ENCODE assay signal across 12 cellular contexts in the genomic region with DNA sequence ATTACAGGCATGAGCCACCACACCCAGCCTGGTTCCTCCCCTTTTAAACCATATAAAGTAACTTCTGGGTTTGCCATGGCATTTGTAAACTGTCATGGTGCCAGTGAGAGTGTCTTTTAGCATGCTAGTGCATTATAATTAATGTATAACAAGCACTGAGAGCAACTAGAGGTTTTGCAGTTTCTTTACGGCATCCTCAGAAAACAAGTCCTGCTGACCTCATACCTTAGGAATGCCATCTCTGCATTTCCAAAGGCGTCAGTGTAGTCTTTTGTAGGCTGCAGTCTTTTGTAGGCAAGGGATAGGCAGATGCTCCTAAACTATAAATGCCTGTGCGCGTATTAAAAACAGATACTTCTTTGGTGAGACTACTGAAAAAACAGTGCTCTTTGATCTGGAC.
A peak's percentile ranks its signal among the peaks of the same experiment; 100 is the strongest.
DNase-seq lines count a peak whose midpoint lies in the region; ATAC-seq and TF ChIP-seq lines count a peak whose summit lies in the region.
"Had no signal": no experiment of that assay in that cellular context is flagged by ENCODE, and none has a peak within 500 bp of the region (broad histone marks: within the 10 kb centered on the region; RNA-seq: fewer than 3 reads in every experiment).

No MANE protein-coding gene starts in this region.

- no peaks in the 10 kb centered on the region for H3K36me3 ChIP-seq in fibroblast of lung (ENCODE audit: control insufficient read depth, insufficient read depth, low read length)
- no peaks in the 10 kb centered on the region for H3K36me3 ChIP-seq in osteoblast (ENCODE audit: insufficient read depth, low read length)
- no peaks in the 10 kb centered on the region for H3K36me3 ChIP-seq in colonic mucosa
- no peaks in the 10 kb centered on the region for H3K36me3 ChIP-seq in right lobe of liver
- H3K36me3 ChIP-seq: gastroesophageal sphincter had no signal

- no peaks in the 10 kb centered on the region for H3K27me3 ChIP-seq in fibroblast of lung (ENCODE audit: control insufficient read depth, insufficient read depth, low read length)
- H3K27me3 ChIP-seq in osteoblast (ENCODE audit: insufficient read depth, low read length), result no peaks in the 10 kb centered on the region
- no peaks in the 10 kb centered on the region for H3K27me3 ChIP-seq in colonic mucosa
- H3K27me3 ChIP-seq in right lobe of liver, result no peaks in the 10 kb centered on the region
- H3K27me3 ChIP-seq: gastroesophageal sphincter had no signal

- TF ChIP-seq POLR2A in right lobe of liver (IDR thresholded peaks at IDR 0.05), result no peak

- peak; percentile 65 for DNase-seq in GM04504 (ENCODE audit: low read depth)
- DNase-seq in RKO (ENCODE audit: low spot score), result peak; percentile 56
- peak; percentile 78 to 92 for DNase-seq in fibroblast of lung (ENCODE audit: low read depth in 2 of 2)
- DNase-seq in osteoblast (ENCODE audit: insufficient read length, low spot score, missing footprints), result peak; percentile 92
- no peak for DNase-seq in colonic mucosa
- DNase-seq in effector CD8-positive, alpha-beta T cell (lab: John Stamatoyannopoulos, UW), result no peak
- DNase-seq in right lobe of liver, result no peak
- DNase-seq: NCI-H748 treated with DMSO at 0.1 percent for 48 hours; occipital lobe; stimulated activated CD8-positive, alpha-beta memory T cell treated with anti-CD3 and anti-CD28 coated beads, Interleukin-4, amount 100 ng/mL, for 48 hours had no signal

- intact Hi-C loops in colonic mucosa (cut with DNase I), result no loop called here
- intact Hi-C loops in right lobe of liver (cut with DNase I), result no loop called here

- no peak overlapping the region for H3K9ac ChIP-seq in fibroblast of lung (ENCODE audit: insufficient read depth, low read length)
- no peak overlapping the region for H3K9ac ChIP-seq in colonic mucosa (ENCODE audit: low read depth in 2 of 2, low read length in 2 of 2)

- ATAC-seq in right lobe of liver (no peak), GM18873 (IDR thresholded peaks at IDR 0.05; ENCODE audit: low FRiP score, unreplicated experiment) (no peak)
- ATAC-seq: gastroesophageal sphincter had no signal

- H3K4me2 ChIP-seq in fibroblast of lung (ENCODE audit: extremely low read depth, insufficient read depth, low read length) (no peak overlapping the region), osteoblast (ENCODE audit: insufficient read depth, low read length) (peak overlapping the region; percentile 48)

- H3K27ac ChIP-seq in fibroblast of lung (ENCODE audit: insufficient read depth, low read length) (no peak overlapping the region), osteoblast (ENCODE audit: low read depth, low read length) (no peak overlapping the region), colonic mucosa (no peak overlapping the region), right lobe of liver (no peak overlapping the region)
- H3K27ac ChIP-seq: gastroesophageal sphincter had no signal

- TF ChIP-seq CTCF in fibroblast of lung (conservative IDR thresholded peaks at IDR 0.05 in 1 of 2, IDR thresholded peaks at IDR 0.05 in 1 of 2; ENCODE audit: low read depth in 1 of 2, low read length in 2 of 2), result no peak
- no peak for TF ChIP-seq CTCF in osteoblast (IDR thresholded peaks at IDR 0.05; ENCODE audit: extremely low read depth, low read depth, low read length)
- no peak for TF ChIP-seq CTCF in colonic mucosa (IDR thresholded peaks at IDR 0.05)
- no peak for TF ChIP-seq CTCF in right lobe of liver (IDR thresholded peaks at IDR 0.05)

- H3K79me2 ChIP-seq in fibroblast of lung (ENCODE audit: control insufficient read depth, insufficient read depth, low read length) (no peaks in the 10 kb centered on the region), osteoblast (ENCODE audit: insufficient read depth, low read length) (no peaks in the 10 kb centered on the region)

- H3K4me3 ChIP-seq in fibroblast of lung (replicated peaks in 1 of 4; ENCODE audit: control extremely low read depth in 1 of 4, insufficient read depth in 1 of 4, low read depth in 3 of 4, low read length in 4 of 4), result no peak overlapping the region
- H3K4me3 ChIP-seq in osteoblast (ENCODE audit: insufficient read depth, low read length), result no peak overlapping the region
- no peak overlapping the region for H3K4me3 ChIP-seq in colonic mucosa
- H3K4me3 ChIP-seq in right lobe of liver, result no peak overlapping the region
- H3K4me3 ChIP-seq: gastroesophageal sphincter had no signal

- H4K20me1 ChIP-seq in fibroblast of lung (ENCODE audit: control insufficient read depth, extremely low read depth, insufficient read depth, low read length) (no peaks in the 10 kb centered on the region), osteoblast (ENCODE audit: insufficient read depth, low read length) (no peaks in the 10 kb centered on the region)

- H3K4me1 ChIP-seq in fibroblast of lung (ENCODE audit: control insufficient read depth, extremely low read depth, insufficient read depth, low read length), result no peaks in the 10 kb centered on the region
- peaks cover 4% of the 10 kb centered on the region for H3K4me1 ChIP-seq in osteoblast (ENCODE audit: insufficient read depth, low read length)
- H3K4me1 ChIP-seq in colonic mucosa, result no peaks in the 10 kb centered on the region
- no peaks in the 10 kb centered on the region for H3K4me1 ChIP-seq in right lobe of liver
- H3K4me1 ChIP-seq: gastroesophageal sphincter had no signal

- WGBS in right lobe of liver (ENCODE audit: insufficient coverage, low coverage, low lambda C conversion rate, missing lambda C conversion rate), result 71% methylated on average over 4 of the region's 4 CpGs

- H3K9me3 ChIP-seq in fibroblast of lung (ENCODE audit: control insufficient read depth, insufficient read depth, low read depth, low read length), result no peaks in the 10 kb centered on the region
- no peaks in the 10 kb centered on the region for H3K9me3 ChIP-seq in osteoblast (ENCODE audit: low read depth, low read length)
- no peaks in the 10 kb centered on the region for H3K9me3 ChIP-seq in colonic mucosa
- H3K9me3 ChIP-seq in right lobe of liver, result no peaks in the 10 kb centered on the region
- H3K9me3 ChIP-seq: gastroesophageal sphincter had no signal

- H2AFZ ChIP-seq in fibroblast of lung (ENCODE audit: low read length) (no peak overlapping the region), osteoblast (ENCODE audit: low read length) (peak overlapping the region; percentile 51)

Comparison
In these comparisons a context has a peak if more than half of its experiments do, and no peak if none do; other contexts are left out.
1. DNase-seq: peak in GM04504 (single experiment), RKO (single experiment), fibroblast of lung (2 of 2) and osteoblast (single experiment); none in colonic mucosa (single experiment), effector CD8-positive, alpha-beta T cell (single experiment) and right lobe of liver (0 of 3).